ENCODE assay signal across 15 cellular contexts in genomic region chr9:120733190-120733589, GRCh38. TPM values are rescaled to one million over a fixed set of nuclear protein-coding genes. Genes with fewer than 3 reads are reported as not detected.
A peak's percentile ranks its signal among the peaks of the same experiment; 100 is the strongest.
DNase-seq lines count a peak whose midpoint lies in the region; ATAC-seq, FAIRE-seq and TF ChIP-seq lines count a peak whose summit lies in the region.
"Had no signal": no experiment of that assay in that cellular context is flagged by ENCODE, and none has a peak within 500 bp of the region (broad histone marks: within the 10 kb centered on the region; RNA-seq: fewer than 3 reads in every experiment).

No MANE protein-coding gene starts in this region.

- H3K9ac ChIP-seq in kidney (ENCODE audit: low read length in 2 of 2) = no peak overlapping the region

- peaks cover 7% of the 10 kb centered on the region in 2 donors for H3K4me1 ChIP-seq in kidney (ENCODE audit: control insufficient read depth in 1 of 2, insufficient read depth in 1 of 2, low read depth in 1 of 2, low read length in 2 of 2)
- H3K4me1 ChIP-seq in spleen = peaks cover 0 to 84% (median 23%) of the 10 kb centered on the region in 6 donors
- H3K4me1 ChIP-seq: gastrocnemius medialis, uterus had no signal

- FAIRE-seq in kidney (lab: Jason Lieb, UNC) = no peak
- FAIRE-seq: TTC549 had no signal

- H3K4me3 ChIP-seq in kidney (ENCODE audit: low read length in 2 of 2) (no peak overlapping the region), spleen (no peak overlapping the region)
- H3K4me3 ChIP-seq: gastrocnemius medialis, sigmoid colon, uterus had no signal

- H3K9me3 ChIP-seq in kidney (ENCODE audit: control insufficient read depth in 1 of 2, low read length in 2 of 2) (no peaks in the 10 kb centered on the region), spleen (no peaks in the 10 kb centered on the region)
- H3K9me3 ChIP-seq: gastrocnemius medialis, sigmoid colon, uterus had no signal

- H3K27me3 ChIP-seq in spleen (replicated peaks in 1 of 7) = no peaks in the 10 kb centered on the region
- H3K27me3 ChIP-seq: gastrocnemius medialis, sigmoid colon, uterus had no signal

- no peak for TF ChIP-seq CTCF in kidney (IDR thresholded peaks at IDR 0.05; ENCODE audit: borderline replicate concordance, extremely low read depth, insufficient read depth)
- no peak for TF ChIP-seq CTCF in spleen (IDR thresholded peaks at IDR 0.05 in 8 of 11, conservative IDR thresholded peaks at IDR 0.05 in 3 of 11)

- DNase-seq in HK-2 (ENCODE audit: unreplicated experiment) = peak; percentile 71
- peak; percentile 38 for DNase-seq in dedifferentiated amniotic fluid mesenchymal stem cell (ENCODE audit: extremely low spot score)
- DNase-seq in kidney = peak; percentile 81
- DNase-seq in spleen = no peak
- no peak for DNase-seq in SHP77 (lab: John Stamatoyannopoulos, UW)
- no peak for DNase-seq in NCI-H2196 treated with DMSO at 0.1 percent for 48 hours (lab: John Stamatoyannopoulos, UW; ENCODE audit: unreplicated experiment)
- DNase-seq: CD4-positive, alpha-beta T cell; gastrocnemius medialis; H7; mesendoderm; sigmoid colon; uterus had no signal

- WGBS in spleen, 5 donors = 75 to 87% (median 86%) methylated on average over 5 of the region's 5 CpGs

- no peaks in the 10 kb centered on the region for H3K36me3 ChIP-seq in kidney (ENCODE audit: control insufficient read depth in 1 of 2, insufficient read depth in 2 of 2, low read length in 2 of 2)
- no peaks in the 10 kb centered on the region for H3K36me3 ChIP-seq in spleen
- H3K36me3 ChIP-seq: gastrocnemius medialis, sigmoid colon, uterus had no signal

- TF ChIP-seq POLR2A in spleen (IDR thresholded peaks at IDR 0.05) = no peak

- no peak overlapping the region for H3K27ac ChIP-seq in kidney (ENCODE audit: low read depth in 2 of 2, low read length in 2 of 2)
- H3K27ac ChIP-seq in spleen = peak overlapping the region in 5 of 8 donors; percentile 35 to 97 (median 90)
- H3K27ac ChIP-seq: gastrocnemius medialis, sigmoid colon, uterus had no signal

- intact Hi-C loops in kidney (cut with DNase I) (no loop called here), spleen (cut with DNase I; ENCODE audit: low total_unique reads) (no loop called here)

- ATAC-seq in GM21528 (IDR thresholded peaks at IDR 0.05; ENCODE audit: low FRiP score, unreplicated experiment) (no peak), HG03108 (IDR thresholded peaks at IDR 0.05; ENCODE audit: unreplicated experiment) (no peak)
- ATAC-seq: gastrocnemius medialis had no signal

RNA-seq across cellular contexts. Expression of gene MEGF9, which starts 18.9 kb away (rescaled TPM):
- 20.4 TPM for total RNA-seq in kidney
- polyA plus RNA-seq in kidney (ENCODE audit: insufficient read depth, low read depth, low replicate concordance) = 12.4 TPM
- 10 to 100 TPM; 25.6 to 57.3 (median 39.8) TPM for total RNA-seq in spleen
- 1 to 10 TPM; 2.2 to 5.4 (median 3.0) TPM for polyA plus RNA-seq in spleen

Comparison
In these comparisons a context has a peak if more than half of its experiments do, and no peak if none do; other contexts are left out.
1. DNase-seq: peak in HK-2 (single experiment), dedifferentiated amniotic fluid mesenchymal stem cell (single experiment) and kidney (single experiment); none in spleen (single experiment), SHP77 (0 of 2) and NCI-H2196 treated with DMSO at 0.1 percent for 48 hours (single experiment).
2. H3K27ac ChIP-seq: peak in spleen (5 of 8); none in kidney (0 of 2).